ENCODE assay signal across 26 cellular contexts in the genomic region with DNA sequence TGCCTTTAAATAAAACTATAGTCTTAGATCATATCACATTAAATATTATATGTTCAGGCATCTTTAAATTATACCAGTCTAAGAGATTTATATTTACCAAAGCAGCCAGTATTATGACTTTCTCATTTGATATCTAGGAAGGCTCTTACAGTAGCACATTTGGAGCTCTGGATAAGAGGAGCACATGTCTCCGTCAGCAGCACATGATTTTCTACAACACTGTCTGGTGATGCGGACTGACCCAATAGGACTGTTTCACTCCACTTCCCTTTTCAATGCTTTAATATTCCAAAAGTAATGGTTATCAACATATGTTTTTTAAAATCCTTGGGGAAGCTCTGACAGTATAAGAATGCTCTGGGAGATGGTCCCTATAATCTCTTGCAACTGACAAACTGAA.
"Had no signal": no experiment of that assay in that cellular context is flagged by ENCODE, and none has a peak within 500 bp of the region (broad histone marks: within the 10 kb centered on the region; RNA-seq: fewer than 3 reads in every experiment).

No MANE protein-coding gene starts in this region.

- H3K9me3 ChIP-seq: ovary, psoas muscle, right lobe of liver, sigmoid colon, suprapubic skin, testis, upper lobe of right lung, uterus had no signal

- H3K36me3 ChIP-seq: neural progenitor cell, ovary, right lobe of liver, sigmoid colon, suprapubic skin, tibial nerve, upper lobe of right lung, uterus had no signal

- H3K4me3 ChIP-seq: neural progenitor cell, ovary, psoas muscle, right lobe of liver, sigmoid colon, suprapubic skin, testis, tibial nerve, upper lobe of right lung, uterus had no signal

- H3K27ac ChIP-seq: neural progenitor cell, ovary, parathyroid adenoma, psoas muscle, right lobe of liver, sigmoid colon, suprapubic skin, testis, tibial nerve, upper lobe of right lung, uterus had no signal

- DNase-seq: naive thymus-derived CD4-positive, alpha-beta T cell; natural killer cell; occipital lobe; ovary; posterior cingulate gyrus; psoas muscle; right cardiac atrium; right lobe of liver; sigmoid colon; small intestine; stimulated activated CD4-positive, alpha-beta T cell treated with anti-CD3 and anti-CD28 coated beads, Interleukin-1b, Interleukin-23, amount 100 ng/mL, for 48 hours; stimulated activated CD4-positive, alpha-beta T cell treated with anti-CD3 and anti-CD28 coated beads, Interleukin-4, amount 100 ng/mL, for 1 hour; stimulated activated CD4-positive, alpha-beta T cell treated with anti-CD3 and anti-CD28 coated beads, Interleukin-4, amount 100 ng/mL, for 4 hours; stimulated activated CD8-positive, alpha-beta memory T cell treated with anti-CD3 and anti-CD28 coated beads, Interleukin-4, amount 100 ng/mL, for 48 hours; stimulated activated naive CD4-positive, alpha-beta T cell; stimulated activated naive CD8-positive, alpha-beta T cell treated with anti-CD3 and anti-CD28 coated beads, Interleukin-15, amount 100 ng/mL, for 72 hours; stimulated activated naive CD8-positive, alpha-beta T cell treated with anti-CD3 and anti-CD28 coated beads, Interleukin-15, Interleukin-2, amounts not matched to agents 100 U/mL and 50 U/mL, for 24 hours; substantia nigra; testis; trophoblast cell; upper lobe of right lung; uterus had no signal

- H3K27me3 ChIP-seq: neural progenitor cell, ovary, right lobe of liver, sigmoid colon, suprapubic skin, testis, tibial nerve, upper lobe of right lung, uterus had no signal

- H3K4me1 ChIP-seq: neural progenitor cell, parathyroid adenoma, psoas muscle, right lobe of liver, sigmoid colon, suprapubic skin, testis, tibial nerve, upper lobe of right lung, uterus had no signal
